In the genomic region with DNA sequence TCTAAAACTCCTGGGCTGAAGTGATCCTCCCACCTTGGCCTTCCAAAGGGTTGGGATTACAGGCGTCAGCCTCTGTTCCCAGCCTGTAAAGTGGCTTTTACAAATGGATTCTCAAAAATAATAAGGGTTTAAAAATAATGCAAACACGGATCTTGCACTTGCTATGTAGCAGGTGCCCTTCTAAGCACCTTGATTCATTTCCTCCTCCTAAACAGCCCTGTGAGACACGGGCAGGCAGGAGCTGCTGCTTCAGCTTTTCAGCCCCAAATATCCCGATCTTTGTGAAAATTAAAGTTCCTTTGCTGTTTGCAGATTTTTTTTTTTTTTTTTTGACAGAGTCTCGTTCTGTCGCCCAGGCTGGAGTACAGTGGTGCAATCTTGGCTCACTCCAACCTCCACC, we compare ENCODE assay signal across 24 cellular contexts. TPM values are rescaled to one million over a fixed set of nuclear protein-coding genes. Genes with fewer than 3 reads are reported as not detected.
A peak's percentile ranks its signal among the peaks of the same experiment; 100 is the strongest.
DNase-seq lines count a peak whose midpoint lies in the region; ATAC-seq, FAIRE-seq and TF ChIP-seq lines count a peak whose summit lies in the region.
"Had no signal": no experiment of that assay in that cellular context is flagged by ENCODE, and none has a peak within 500 bp of the region (broad histone marks: within the 10 kb centered on the region; RNA-seq: fewer than 3 reads in every experiment).

No MANE protein-coding gene starts in this region.

- POLR2A ChIA-PET in HepG2 (lab: Yijun Ruan, JAX), result interaction anchor here (1.3 kb wide), 1 partner anchor 33 kb away, joined by 3 read pairs; no protein-coding TSS in a partner anchor

- TF ChIP-seq CTCF in HepG2 (CRISPR knock-in tag; IDR thresholded peaks at IDR 0.05), result no peak
- no peak for TF ChIP-seq CTCF in right lobe of liver (IDR thresholded peaks at IDR 0.05)
- TF ChIP-seq CTCF in osteoblast (IDR thresholded peaks at IDR 0.05; ENCODE audit: extremely low read depth, low read depth, low read length), result no peak

- no peak overlapping the region for H3K4me3 ChIP-seq in HepG2 (replicated peaks in 1 of 3; ENCODE audit: insufficient read depth in 1 of 3, low read depth in 2 of 3, low read length in 3 of 3)
- no peak overlapping the region for H3K4me3 ChIP-seq in right lobe of liver
- H3K4me3 ChIP-seq in osteoblast (ENCODE audit: insufficient read depth, low read length), result no peak overlapping the region
- H3K4me3 ChIP-seq: A549, GM12878, GM23248 had no signal

- in situ Hi-C loops in HepG2 (cut with HindIII; ENCODE audit: extremely low pct_ligation_motif_present, low pct_unique_long_range_greater_than_20kb), result no loop called here

- FAIRE-seq in HepG2 (lab: Jason Lieb, UNC), result no peak
- FAIRE-seq: A549, GM12878, GM19239, H1 had no signal

- H4K20me1 ChIP-seq in HepG2 (ENCODE audit: insufficient read depth, low read length), result no peaks in the 10 kb centered on the region
- no peaks in the 10 kb centered on the region for H4K20me1 ChIP-seq in osteoblast (ENCODE audit: insufficient read depth, low read length)

- whole genome bisulfite sequencing in HepG2 (ENCODE audit: low lambda C conversion rate), result 25% methylated on average over 6 of the region's 6 CpGs
- WGBS in right lobe of liver (ENCODE audit: insufficient coverage, low coverage, low lambda C conversion rate, missing lambda C conversion rate), result 46% methylated on average over 5 of the region's 6 CpGs

- H3K36me3 ChIP-seq in HepG2 (replicated peaks in 1 of 2; ENCODE audit: control insufficient read depth in 1 of 2, insufficient read depth in 2 of 2, low read length in 2 of 2) (no peaks in the 10 kb centered on the region), right lobe of liver (no peaks in the 10 kb centered on the region), osteoblast (ENCODE audit: insufficient read depth, low read length) (no peaks in the 10 kb centered on the region)
- H3K36me3 ChIP-seq: BE2C had no signal

- TF ChIP-seq EP300 in HepG2 (IDR thresholded peaks at IDR 0.05; ENCODE audit: low read depth in 2 of 2, low read length in 2 of 2), result no peak
- TF ChIP-seq EP300 in HepG2 (CRISPR knock-in tag; IDR thresholded peaks at IDR 0.05; ENCODE audit: borderline replicate concordance), result no peak

- H3K27ac ChIP-seq in HepG2 (ENCODE audit: extremely low read length, insufficient read depth, low read length) (no peak overlapping the region), right lobe of liver (no peak overlapping the region), caudate nucleus (ENCODE audit: low read depth, low read length) (peak overlapping the region; percentile 54), osteoblast (ENCODE audit: low read depth, low read length) (no peak overlapping the region)
- H3K27ac ChIP-seq: A549, C4-2B, GM23248 had no signal

- no peak overlapping the region for H3K4me2 ChIP-seq in HepG2 (ENCODE audit: low read depth, low read length)
- no peak overlapping the region for H3K4me2 ChIP-seq in osteoblast (ENCODE audit: insufficient read depth, low read length)
- H3K4me2 ChIP-seq: A549 had no signal

- no peaks in the 10 kb centered on the region for H3K9me3 ChIP-seq in HepG2 (ENCODE audit: low read length)
- H3K9me3 ChIP-seq in right lobe of liver, result no peaks in the 10 kb centered on the region
- no peaks in the 10 kb centered on the region for H3K9me3 ChIP-seq in osteoblast (ENCODE audit: low read depth, low read length)
- H3K9me3 ChIP-seq: A549, BE2C, Caco-2 had no signal

- CTCF ChIA-PET in HepG2 (lab: Yijun Ruan, JAX; ENCODE audit: low intra/inter-chr PET ratio, low total read pairs), result no interaction called here

- no peak for TF ChIP-seq RAD21 in HepG2 (CRISPR knock-in tag; IDR thresholded peaks at IDR 0.05)

- intact Hi-C loops in HepG2 (cut with micrococcal nuclease; ENCODE audit: unreplicated experiment), result no loop called here
- intact Hi-C loops in right lobe of liver (cut with DNase I), result no loop called here

- no peak overlapping the region for H2AFZ ChIP-seq in HepG2 (ENCODE audit: low read length)
- H2AFZ ChIP-seq in osteoblast (ENCODE audit: low read length), result no peak overlapping the region
- H2AFZ ChIP-seq: GM23248 had no signal

- ATAC-seq in HepG2 (no peak), right lobe of liver (no peak), HG03469 (IDR thresholded peaks at IDR 0.05; ENCODE audit: unreplicated experiment) (no peak)
- ATAC-seq: A549; CD8-positive, alpha-beta T cell; GM12878 had no signal

- no peaks in the 10 kb centered on the region for H3K79me2 ChIP-seq in HepG2 (ENCODE audit: insufficient read depth, low read length)
- H3K79me2 ChIP-seq in osteoblast (ENCODE audit: insufficient read depth, low read length), result no peaks in the 10 kb centered on the region

- peaks cover 13 to 55% of the 10 kb centered on the region in 2 experiments; a peak in 4 of 5 replicates for H3K27me3 ChIP-seq in HepG2 (ENCODE audit: control insufficient read depth in 1 of 2, insufficient read depth in 2 of 2, low read length in 2 of 2)
- H3K27me3 ChIP-seq in right lobe of liver, result no peaks in the 10 kb centered on the region
- no peaks in the 10 kb centered on the region for H3K27me3 ChIP-seq in osteoblast (ENCODE audit: insufficient read depth, low read length)

- DNase-seq in HepG2 (ENCODE audit: low spot score), result no peak
- DNase-seq in right lobe of liver, result no peak
- no peak for DNase-seq in caudate nucleus (lab: John Stamatoyannopoulos, UW)
- peak; percentile 60 for DNase-seq in osteoblast (ENCODE audit: insufficient read length, low spot score, missing footprints)
- DNase-seq in NCI-H187 (lab: John Stamatoyannopoulos, UW), result no peak
- DNase-seq in cerebellum (ENCODE audit: low spot score), result no peak
- DNase-seq: 8988T; ACHN; BE2C; Caco-2; CD4-positive, CD25-positive, alpha-beta regulatory T cell; CD8-positive, alpha-beta T cell; DMS 273 treated with DMSO at 0.1 percent for 48 hours; DMS79; EL; GM23248; H7; HCEC 1CT had no signal

- H3K4me1 ChIP-seq in HepG2 (ENCODE audit: insufficient read depth, low read length) (peaks cover 30% of the 10 kb centered on the region), right lobe of liver (no peaks in the 10 kb centered on the region), osteoblast (ENCODE audit: insufficient read depth, low read length) (no peaks in the 10 kb centered on the region)
- H3K4me1 ChIP-seq: A549, BE2C, Caco-2 had no signal

- no peak overlapping the region for H3K9ac ChIP-seq in HepG2 (ENCODE audit: insufficient read depth, low read depth, low read length)
- H3K9ac ChIP-seq: GM23248 had no signal

- no peak for TF ChIP-seq POLR2A in HepG2 (IDR thresholded peaks at IDR 0.05; ENCODE audit: insufficient read depth in 1 of 2, low read depth in 2 of 2, low read length in 2 of 2)
- no peak for TF ChIP-seq POLR2A in right lobe of liver (IDR thresholded peaks at IDR 0.05)

- BruUV-seq in HepG2 (replicated peaks; lab: Mats Ljungman, UMichigan), result no TSS peak

RNA-seq across cellular contexts. Expression of a gene that starts 31.7 kb away (rescaled TPM):
- total RNA-seq in HepG2 (2016; rRNA removed; fragmentation: Illumina TruSeq; extraction: Trizol) (29.8 and 60.3 TPM in 2 replicates), right lobe of liver (10 to 100 TPM in 2 of 6 experiments, 1 to 10 TPM in 4; 6.6 to 22.1 (median 8.4) TPM), osteoblast (29.8 and 40.2 TPM in 2 replicates), cerebellum (5.4 TPM)
- 10.2 and 12.2 TPM in 2 replicates for total RNA-seq in HepG2 (2016; cell fraction: cytosol; rRNA removed; fragmentation: Illumina TruSeq; extraction: Trizol; ENCODE audit: low read depth)
- total RNA-seq in HepG2 (2016; cell fraction: insoluble cytoplasmic fraction; rRNA removed; fragmentation: Illumina TruSeq; extraction: Trizol), result 25.3 and 59.7 TPM in 2 replicates
- 19.0 and 22.6 TPM in 2 replicates for total RNA-seq in HepG2 (2016; cell fraction: membrane; rRNA removed; fragmentation: Illumina TruSeq; extraction: Trizol)
- 58.3 and 69.4 TPM in 2 replicates for total RNA-seq in HepG2 (2016; cell fraction: nucleus; rRNA removed; fragmentation: Illumina TruSeq; extraction: Trizol)
- polyA plus RNA-seq in HepG2 (2011; rRNA removed), result 27.1 and 31.6 TPM in 2 replicates
- polyA plus RNA-seq in HepG2 (2011; cell fraction: cytosol; rRNA removed), result 28.0 and 43.3 TPM in 2 replicates
- 119 and 135 TPM in 2 replicates for polyA plus RNA-seq in HepG2 (2011; cell fraction: nucleus; rRNA removed)
- polyA plus RNA-seq in HepG2 (2012), result 20.6 and 22.0 TPM in 2 replicates
- 7.6 and 9.3 TPM in 2 replicates for polyA plus RNA-seq in HepG2 (2016; cell fraction: cytosol; fragmentation: Illumina TruSeq; extraction: Trizol; ENCODE audit: low read depth)
- polyA plus RNA-seq in HepG2 (2016; cell fraction: insoluble cytoplasmic fraction; fragmentation: Illumina TruSeq; extraction: Trizol; ENCODE audit: low read depth), result 24.9 and 27.9 TPM in 2 replicates
- 15.1 and 16.1 TPM in 2 replicates for polyA plus RNA-seq in HepG2 (2016; cell fraction: membrane; fragmentation: Illumina TruSeq; extraction: Trizol; ENCODE audit: low read depth)
- polyA plus RNA-seq in HepG2 (2016; cell fraction: nucleus; fragmentation: Illumina TruSeq; extraction: Trizol; ENCODE audit: insufficient read depth, low read depth), result 111 and 120 TPM in 2 replicates
- polyA minus RNA-seq in HepG2 (2011; rRNA and poly(A)+ RNA removed; ENCODE audit: low replicate concordance), result 13.4 and 91.3 TPM in 2 replicates
- 24.6 and 30.4 TPM in 2 replicates for polyA minus RNA-seq in HepG2 (2011; cell fraction: cytosol; rRNA and poly(A)+ RNA removed)
- 41.9 and 43.5 TPM in 2 replicates for polyA minus RNA-seq in HepG2 (2011; cell fraction: nucleus; rRNA and poly(A)+ RNA removed)

RNA-seq across cellular contexts. Expression of a gene that starts 43.9 kb away (rescaled TPM):
- total RNA-seq in HepG2 (2016; rRNA removed; fragmentation: Illumina TruSeq; extraction: Trizol) (0.36 and 0.42 TPM in 2 replicates), right lobe of liver (1 to 10 TPM in 1 of 6 experiments, under 1 TPM in 4, not detected in 1; 0.09 to 1.1 (median 0.60) TPM), osteoblast (under 0.01 and 0.29 TPM in 2 replicates), cerebellum (0.82 TPM)
- 0.09 TPM in 1 of 2 replicates, not detected in the other for total RNA-seq in HepG2 (2016; cell fraction: cytosol; rRNA removed; fragmentation: Illumina TruSeq; extraction: Trizol; ENCODE audit: low read depth)
- total RNA-seq in HepG2 (2016; cell fraction: insoluble cytoplasmic fraction; rRNA removed; fragmentation: Illumina TruSeq; extraction: Trizol), result 0.34 and 0.43 TPM in 2 replicates
- total RNA-seq in HepG2 (2016; cell fraction: membrane; rRNA removed; fragmentation: Illumina TruSeq; extraction: Trizol), result 0.19 and 0.21 TPM in 2 replicates
- total RNA-seq in HepG2 (2016; cell fraction: nucleus; rRNA removed; fragmentation: Illumina TruSeq; extraction: Trizol), result 0.34 and 0.43 TPM in 2 replicates
- polyA plus RNA-seq in HepG2 (2011; rRNA removed), result 0.40 and 0.60 TPM in 2 replicates
- 0.31 and 0.44 TPM in 2 replicates for polyA plus RNA-seq in HepG2 (2011; cell fraction: cytosol; rRNA removed)
- polyA plus RNA-seq in HepG2 (2011; cell fraction: nucleus; rRNA removed), result 1.3 and 1.5 TPM in 2 replicates
- polyA plus RNA-seq in HepG2 (2012), result 0.59 and 1.0 TPM in 2 replicates
- 0.02 TPM in 2 replicates for polyA plus RNA-seq in HepG2 (2016; cell fraction: cytosol; fragmentation: Illumina TruSeq; extraction: Trizol; ENCODE audit: low read depth)
- 0.32 and 0.43 TPM in 2 replicates for polyA plus RNA-seq in HepG2 (2016; cell fraction: insoluble cytoplasmic fraction; fragmentation: Illumina TruSeq; extraction: Trizol; ENCODE audit: low read depth)
- 0.08 and 0.14 TPM in 2 replicates for polyA plus RNA-seq in HepG2 (2016; cell fraction: membrane; fragmentation: Illumina TruSeq; extraction: Trizol; ENCODE audit: low read depth)
- 0.31 and 0.41 TPM in 2 replicates for polyA plus RNA-seq in HepG2 (2016; cell fraction: nucleus; fragmentation: Illumina TruSeq; extraction: Trizol; ENCODE audit: insufficient read depth, low read depth)
- polyA minus RNA-seq in HepG2 (2011; rRNA and poly(A)+ RNA removed; ENCODE audit: low replicate concordance), result 0.16 and 1.5 TPM in 2 replicates
- 0.18 and 0.49 TPM in 2 replicates for polyA minus RNA-seq in HepG2 (2011; cell fraction: cytosol; rRNA and poly(A)+ RNA removed)
- 0.64 and 0.75 TPM in 2 replicates for polyA minus RNA-seq in HepG2 (2011; cell fraction: nucleus; rRNA and poly(A)+ RNA removed)
- total RNA-seq: CD8-positive, alpha-beta T cell; GM12878; GM23248 had no signal
- polyA plus RNA-seq: CD4-positive, CD25-positive, alpha-beta regulatory T cell; GM23248 had no signal
